Comparison of ENCODE assay signal across 22 cellular contexts in the genomic region with DNA sequence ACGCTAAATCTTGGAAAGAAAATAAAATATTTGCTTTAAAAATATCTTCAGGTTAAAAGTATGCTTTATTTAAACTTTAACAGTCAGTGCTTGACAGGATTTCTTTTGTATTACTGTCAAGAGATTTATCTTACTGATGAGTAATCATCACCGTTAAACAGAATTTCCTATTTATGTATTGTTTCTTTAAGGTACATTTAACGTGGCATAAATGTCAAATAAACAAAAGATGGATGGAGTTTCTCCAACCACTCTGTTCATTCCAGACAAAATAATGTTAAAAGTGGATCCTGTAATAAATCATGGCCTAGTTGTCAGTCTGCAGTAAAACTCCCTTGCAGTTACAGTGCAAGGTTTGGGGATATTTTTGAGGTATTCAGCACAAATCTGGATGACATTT.
"Had no signal": no experiment of that assay in that cellular context is flagged by ENCODE, and none has a peak within 500 bp of the region (broad histone marks: within the 10 kb centered on the region; RNA-seq: fewer than 3 reads in every experiment).

No MANE protein-coding gene starts in this region.

- H3K4me1 ChIP-seq: colonic mucosa, left ventricle myocardium inferior, neural progenitor cell, prostate gland, right atrium auricular region, thyroid gland had no signal

- H3K4me1 Mint-ChIP-seq: activated B cell treated with CpG ODN at 0.5 μM for 24 hours; activated CD8-positive, alpha-beta memory T cell treated with anti-CD3 and anti-CD28 coated beads, Interleukin-2, amount 10 ng/mL, durations not matched to agents 7 days and 5 days; activated naive CD8-positive, alpha-beta T cell treated with anti-CD3 and anti-CD28 coated beads for 36 hours; central memory CD8-positive, alpha-beta T cell; immature natural killer cell; memory B cell; naive B cell; neural progenitor cell had no signal

- H3K27me3 ChIP-seq: colonic mucosa, neural progenitor cell, right atrium auricular region, thyroid gland had no signal

- H3K4me3 Mint-ChIP-seq: activated B cell treated with CpG ODN at 0.5 μM for 24 hours; activated CD4-positive, alpha-beta memory T cell treated with anti-CD3 and anti-CD28 coated beads for 36 hours; activated CD8-positive, alpha-beta memory T cell treated with anti-CD3 and anti-CD28 coated beads, Interleukin-2, amount 10 ng/mL, durations not matched to agents 7 days and 5 days; activated naive CD8-positive, alpha-beta T cell treated with anti-CD3 and anti-CD28 coated beads for 36 hours; brain; central memory CD8-positive, alpha-beta T cell; immature natural killer cell; memory B cell; naive B cell; neural progenitor cell had no signal

- H3K9ac ChIP-seq: neural progenitor cell had no signal

- H3K36me3 ChIP-seq: colonic mucosa, left ventricle myocardium inferior, neural progenitor cell, prostate gland, right atrium auricular region, thyroid gland had no signal

- H2AFZ ChIP-seq: neural progenitor cell had no signal

- H3K9me3 ChIP-seq: colonic mucosa, left ventricle myocardium inferior, mucosa of descending colon, prostate gland, right atrium auricular region, thyroid gland had no signal

- H3K27ac ChIP-seq: colonic mucosa, left ventricle myocardium inferior, neural progenitor cell, prostate gland, right atrium auricular region, thyroid gland had no signal

- H3K27ac Mint-ChIP-seq: activated B cell treated with CpG ODN at 0.5 μM for 24 hours; activated CD4-positive, alpha-beta memory T cell treated with anti-CD3 and anti-CD28 coated beads for 36 hours; activated CD8-positive, alpha-beta memory T cell treated with anti-CD3 and anti-CD28 coated beads, Interleukin-2, amount 10 ng/mL, durations not matched to agents 7 days and 5 days; activated naive CD8-positive, alpha-beta T cell treated with anti-CD3 and anti-CD28 coated beads for 36 hours; brain; immature natural killer cell; memory B cell; naive B cell; neural progenitor cell had no signal

- ATAC-seq: activated CD8-positive, alpha-beta memory T cell treated with anti-CD3 and anti-CD28 coated beads, Interleukin-2, amount 10 ng/mL, durations not matched to agents 7 days and 5 days; mucosa of descending colon had no signal

- H3K4me2 ChIP-seq: neural progenitor cell had no signal

- H3K27me3 Mint-ChIP-seq: activated B cell treated with CpG ODN at 0.5 μM for 24 hours; activated CD4-positive, alpha-beta memory T cell treated with anti-CD3 and anti-CD28 coated beads for 36 hours; activated CD8-positive, alpha-beta memory T cell treated with anti-CD3 and anti-CD28 coated beads, Interleukin-2, amount 10 ng/mL, durations not matched to agents 7 days and 5 days; activated naive CD8-positive, alpha-beta T cell treated with anti-CD3 and anti-CD28 coated beads for 36 hours; brain; central memory CD8-positive, alpha-beta T cell; memory B cell; naive B cell had no signal

- H3K4me3 ChIP-seq: colonic mucosa, left ventricle myocardium inferior, mucosa of descending colon, neural progenitor cell, prostate gland, right atrium auricular region, thyroid gland had no signal

- H3K9me3 Mint-ChIP-seq: activated B cell treated with CpG ODN at 0.5 μM for 24 hours; activated CD4-positive, alpha-beta memory T cell treated with anti-CD3 and anti-CD28 coated beads for 36 hours; activated naive CD8-positive, alpha-beta T cell treated with anti-CD3 and anti-CD28 coated beads for 36 hours; brain; central memory CD8-positive, alpha-beta T cell; memory B cell; naive B cell; neural progenitor cell had no signal

- DNase-seq: activated B cell treated with CpG ODN at 0.5 μM for 24 hours; activated CD4-positive, alpha-beta memory T cell treated with anti-CD3 and anti-CD28 coated beads for 36 hours; activated CD4-positive, alpha-beta T cell treated with anti-CD3 and anti-CD28 coated beads for 4 hours; activated CD8-positive, alpha-beta memory T cell treated with anti-CD3 and anti-CD28 coated beads, Interleukin-2, amount 10 ng/mL, durations not matched to agents 7 days and 5 days; activated naive CD8-positive, alpha-beta T cell treated with anti-CD3 and anti-CD28 coated beads for 36 hours; amygdala; colonic mucosa; immature natural killer cell; kidney glomerular epithelial cell; left ventricle myocardium inferior; mucosa of descending colon; naive B cell; stimulated activated CD4-positive, alpha-beta T cell treated with anti-CD3 and anti-CD28 coated beads, Interleukin-2, amount 100 ng/mL, for 24 hours; stimulated activated naive CD4-positive, alpha-beta T cell treated with Interleukin-2 at 50 U/mL for 16 hours; T-helper 9 cell; thyroid gland had no signal

- H3K36me3 Mint-ChIP-seq: activated CD4-positive, alpha-beta memory T cell treated with anti-CD3 and anti-CD28 coated beads for 36 hours; brain; memory B cell; naive B cell had no signal
